31 cellular contexts compared by ENCODE assay signal in genomic region chr16:71568541-71568940, GRCh38. TPM values are rescaled to one million over a fixed set of nuclear protein-coding genes. Genes with fewer than 3 reads are reported as not detected.
"Had no signal": no experiment of that assay in that cellular context is flagged by ENCODE, and none has a peak within 500 bp of the region (broad histone marks: within the 10 kb centered on the region; RNA-seq: fewer than 3 reads in every experiment).

No MANE protein-coding gene starts in this region.

- DNase-seq: activated CD4-positive, alpha-beta T cell treated with anti-CD3 and anti-CD28 coated beads, Interleukin-2, amount 50 U/mL, for 1 hour; activated CD4-positive, CD25-positive, alpha-beta regulatory T cell treated with anti-CD3 and anti-CD28 coated beads, Interleukin-2, amount 50 U/mL, for 72 hours; activated CD8-positive, alpha-beta memory T cell treated with anti-CD3 and anti-CD28 coated beads, Interleukin-2, amount 50 U/mL, for 48 hours; activated gamma-delta T cell; activated T-cell treated with anti-CD3 and anti-CD28 coated beads, Interleukin-2, amount 50 U/mL, for 48 hours; central memory CD4-positive, alpha-beta T cell; colonic mucosa; endodermal cell; foreskin melanocyte; glutamatergic neuron; hypothalamus; left lung; mammary epithelial cell; stimulated activated CD4-positive, alpha-beta T cell treated with anti-CD3 and anti-CD28 coated beads, Interleukin-15, amount 100 ng/mL, for 24 hours; stimulated activated CD4-positive, alpha-beta T cell treated with anti-CD3 and anti-CD28 coated beads, Interleukin-2, amount 100 ng/mL, for 48 hours; stimulated activated naive CD8-positive, alpha-beta T cell treated with anti-CD3 and anti-CD28 coated beads, Interleukin-15, amount 100 ng/mL, for 72 hours; SW 1271; T-helper 2 cell had no signal

- ATAC-seq: left lung; stimulated activated naive CD8-positive, alpha-beta T cell treated with anti-CD3 and anti-CD28 coated beads, Interleukin-15, amount 100 ng/mL, for 72 hours had no signal

- H3K4me3 ChIP-seq: colonic mucosa, left lung, neural progenitor cell, right atrium auricular region, skin epidermis had no signal

- H3K27me3 Mint-ChIP-seq: progenitor cell of endocrine pancreas; stimulated activated naive CD8-positive, alpha-beta T cell treated with anti-CD3 and anti-CD28 coated beads, Interleukin-15, amount 100 ng/mL, for 72 hours had no signal

- H3K4me2 ChIP-seq: neural progenitor cell had no signal

- H3K4me3 Mint-ChIP-seq: activated naive CD4-positive, alpha-beta T cell treated with anti-CD3 and anti-CD28 coated beads, Interleukin-2, amount 50 U/mL, for 24 hours; brain; endodermal cell; neural progenitor cell; stimulated activated naive CD8-positive, alpha-beta T cell treated with anti-CD3 and anti-CD28 coated beads, Interleukin-15, amount 100 ng/mL, for 72 hours had no signal

- H3K9ac ChIP-seq: neural progenitor cell had no signal

- H3K4me1 ChIP-seq: colonic mucosa had no signal

- H3K27ac Mint-ChIP-seq: activated naive CD4-positive, alpha-beta T cell treated with anti-CD3 and anti-CD28 coated beads, Interleukin-2, amount 50 U/mL, for 24 hours; endodermal cell; neural progenitor cell; progenitor cell of endocrine pancreas; stimulated activated naive CD8-positive, alpha-beta T cell treated with anti-CD3 and anti-CD28 coated beads, Interleukin-15, amount 100 ng/mL, for 72 hours had no signal

- H2AFZ ChIP-seq: neural progenitor cell had no signal

- H3K27ac ChIP-seq: epithelial cell of prostate, left lung, neural progenitor cell, right atrium auricular region, skin epidermis, VCaP had no signal

- H3K9me3 ChIP-seq: colonic mucosa, left lung, right atrium auricular region had no signal

- H3K27me3 ChIP-seq: colonic mucosa, left lung, neural progenitor cell, right atrium auricular region had no signal

- H3K36me3 ChIP-seq: colonic mucosa, left lung, neural progenitor cell, right atrium auricular region had no signal

- H3K36me3 Mint-ChIP-seq: activated naive CD4-positive, alpha-beta T cell treated with anti-CD3 and anti-CD28 coated beads, Interleukin-2, amount 50 U/mL, for 24 hours; brain; neural progenitor cell had no signal

- H3K9me3 Mint-ChIP-seq: activated naive CD4-positive, alpha-beta T cell treated with anti-CD3 and anti-CD28 coated beads, Interleukin-2, amount 50 U/mL, for 24 hours; neural progenitor cell; stimulated activated naive CD8-positive, alpha-beta T cell treated with anti-CD3 and anti-CD28 coated beads, Interleukin-15, amount 100 ng/mL, for 72 hours had no signal

RNA-seq across cellular contexts. Expression of gene TAT, which starts 8.4 kb away (rescaled TPM):
- total RNA-seq: kidney epithelial cell, mammary epithelial cell, mononuclear cell, progenitor cell of endocrine pancreas, right atrium auricular region, temporal lobe, urinary bladder had no signal

RNA-seq across cellular contexts. Expression of gene CHST4, which starts 42.3 kb away (rescaled TPM):
- total RNA-seq: kidney epithelial cell, mononuclear cell, osteoblast, progenitor cell of endocrine pancreas, urinary bladder had no signal

RNA-seq across cellular contexts. Expression of gene MARVELD3, which starts 57.4 kb away (rescaled TPM):
- total RNA-seq: mononuclear cell, right atrium auricular region had no signal
